ENCODE assay signal across 21 cellular contexts in the genomic region with DNA sequence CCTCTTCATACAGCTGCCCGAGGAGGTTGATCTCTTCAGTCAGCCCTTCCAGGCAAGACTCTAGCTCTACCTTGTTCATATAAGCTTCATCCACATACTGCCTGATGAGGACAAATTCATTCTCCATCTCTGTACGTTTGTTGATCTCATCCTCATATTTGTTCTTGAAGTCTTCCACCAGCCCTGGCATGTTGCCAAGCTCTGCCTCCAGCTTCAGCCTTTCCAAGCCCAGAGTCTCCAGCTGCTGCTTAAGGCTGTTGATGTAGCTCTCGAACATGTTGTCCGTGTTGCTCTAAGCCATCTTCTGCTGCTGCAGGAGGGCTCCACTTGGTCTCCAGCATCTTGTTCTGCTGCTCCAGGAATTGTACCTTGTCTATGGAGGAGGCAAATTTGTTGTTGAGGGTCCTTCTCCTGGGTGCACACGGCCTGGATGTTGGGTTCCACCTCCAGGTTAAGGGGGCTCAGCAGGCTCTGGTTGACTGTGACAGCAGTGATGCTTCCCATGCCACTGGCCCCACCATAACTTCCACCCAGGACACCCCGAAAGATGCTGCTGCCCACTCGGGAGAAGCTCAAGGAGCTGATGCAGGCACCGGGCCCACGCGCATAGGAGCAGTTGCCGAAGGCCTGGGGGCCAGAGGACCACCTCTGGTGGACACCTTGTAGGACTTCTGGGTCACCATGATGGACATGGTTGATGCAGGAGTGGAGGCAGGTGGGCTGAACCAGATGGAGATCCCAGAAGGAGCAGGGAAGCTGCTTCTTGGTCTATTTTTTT.
"Had no signal": no experiment of that assay in that cellular context is flagged by ENCODE, and none has a peak within 500 bp of the region (broad histone marks: within the 10 kb centered on the region; RNA-seq: fewer than 3 reads in every experiment).

No MANE protein-coding gene starts in this region.

- H3K4me1 Mint-ChIP-seq: activated CD4-positive, alpha-beta T cell treated with anti-CD3 and anti-CD28 coated beads, Interleukin-2, amount 10 ng/mL, durations not matched to agents 24 days and 14 days; activated naive CD8-positive, alpha-beta T cell treated with anti-CD3 and anti-CD28 coated beads, Interleukin-2, amount 10 ng/mL, durations not matched to agents 7 days and 5 days; activated T-helper 17 cell treated with anti-CD3 and anti-CD28 coated beads, Interleukin-2, amount 50 U/mL, for 72 hours; natural killer cell; stimulated activated naive B cell treated with anti-CD40 and anti-IgM and Interleukin-4, amounts not matched to agents 10 μg/mL and 1 μg/mL and 100 μg/mL, for 72 hours had no signal

- H3K9me3 ChIP-seq: pancreas, sigmoid colon, tibial artery had no signal

- H3K4me3 Mint-ChIP-seq: activated CD4-positive, alpha-beta T cell treated with anti-CD3 and anti-CD28 coated beads, Interleukin-2, amount 10 ng/mL, durations not matched to agents 24 days and 14 days; activated CD8-positive, alpha-beta T cell treated with anti-CD3 and anti-CD28 coated beads for 36 hours; activated naive CD8-positive, alpha-beta T cell treated with anti-CD3 and anti-CD28 coated beads, Interleukin-2, amount 10 ng/mL, durations not matched to agents 7 days and 5 days; activated T-helper 17 cell treated with anti-CD3 and anti-CD28 coated beads, Interleukin-2, amount 50 U/mL, for 72 hours; endodermal cell; natural killer cell; stimulated activated naive B cell treated with anti-CD40 and anti-IgM and Interleukin-4, amounts not matched to agents 10 μg/mL and 1 μg/mL and 100 μg/mL, for 72 hours had no signal

- H3K4me3 ChIP-seq: cardiac muscle cell, lower lobe of right lung, pancreas, sigmoid colon, spleen, tibial artery had no signal

- ATAC-seq: activated CD8-positive, alpha-beta T cell treated with anti-CD3 and anti-CD28 coated beads for 36 hours; activated T-helper 17 cell treated with anti-CD3 and anti-CD28 coated beads, Interleukin-2, amount 50 U/mL, for 72 hours; foreskin keratinocyte; left colon; lower lobe of right lung; natural killer cell; pancreas; stimulated activated naive B cell treated with anti-CD40 and anti-IgM and Interleukin-4, amounts not matched to agents 10 μg/mL and 1 μg/mL and 100 μg/mL, for 72 hours had no signal

- H3K27me3 ChIP-seq: cardiac muscle cell, foreskin keratinocyte, pancreas, sigmoid colon, spleen, tibial artery had no signal

- H3K27me3 Mint-ChIP-seq: activated CD4-positive, alpha-beta T cell treated with anti-CD3 and anti-CD28 coated beads, Interleukin-2, amount 10 ng/mL, durations not matched to agents 24 days and 14 days; activated CD8-positive, alpha-beta T cell treated with anti-CD3 and anti-CD28 coated beads for 36 hours; activated naive CD8-positive, alpha-beta T cell treated with anti-CD3 and anti-CD28 coated beads, Interleukin-2, amount 10 ng/mL, durations not matched to agents 7 days and 5 days; activated T-helper 17 cell treated with anti-CD3 and anti-CD28 coated beads, Interleukin-2, amount 50 U/mL, for 72 hours; stimulated activated naive B cell treated with anti-CD40 and anti-IgM and Interleukin-4, amounts not matched to agents 10 μg/mL and 1 μg/mL and 100 μg/mL, for 72 hours had no signal

- H3K27ac ChIP-seq: cardiac muscle cell, epithelial cell of prostate, foreskin keratinocyte, lower lobe of right lung, pancreas, sigmoid colon, spleen, tibial artery had no signal

- H3K36me3 ChIP-seq: cardiac muscle cell, lower lobe of right lung, pancreas, sigmoid colon, spleen had no signal

- H3K27ac Mint-ChIP-seq: activated CD4-positive, alpha-beta T cell treated with anti-CD3 and anti-CD28 coated beads, Interleukin-2, amount 10 ng/mL, durations not matched to agents 24 days and 14 days; activated CD8-positive, alpha-beta T cell treated with anti-CD3 and anti-CD28 coated beads for 36 hours; activated naive CD8-positive, alpha-beta T cell treated with anti-CD3 and anti-CD28 coated beads, Interleukin-2, amount 10 ng/mL, durations not matched to agents 7 days and 5 days; activated T-helper 17 cell treated with anti-CD3 and anti-CD28 coated beads, Interleukin-2, amount 50 U/mL, for 72 hours; endodermal cell; natural killer cell; stimulated activated naive B cell treated with anti-CD40 and anti-IgM and Interleukin-4, amounts not matched to agents 10 μg/mL and 1 μg/mL and 100 μg/mL, for 72 hours had no signal

- DNase-seq: activated CD4-positive, alpha-beta T cell treated with anti-CD3 and anti-CD28 coated beads, Interleukin-2, amount 10 ng/mL, durations not matched to agents 24 days and 14 days; activated CD8-positive, alpha-beta T cell treated with anti-CD3 and anti-CD28 coated beads for 36 hours; activated naive CD4-positive, alpha-beta T cell; activated naive CD8-positive, alpha-beta T cell treated with anti-CD3 and anti-CD28 coated beads, Interleukin-2, amount 10 ng/mL, durations not matched to agents 7 days and 5 days; activated T-cell treated with anti-CD3 and anti-CD28 coated beads, Interleukin-2, amount 50 U/mL, for 1 hour; amygdala; endodermal cell; foreskin keratinocyte; hippocampal formation; left colon; lower lobe of right lung; natural killer cell; sigmoid colon; spleen; stimulated activated naive B cell treated with anti-CD40 and anti-IgM and Interleukin-4, amounts not matched to agents 10 μg/mL and 1 μg/mL and 100 μg/mL, for 72 hours; T1000; tibial artery had no signal

- H3K4me1 ChIP-seq: foreskin keratinocyte, lower lobe of right lung, pancreas, sigmoid colon, spleen, tibial artery had no signal
